ENCODE assay signal across 21 cellular contexts in the genomic region with DNA sequence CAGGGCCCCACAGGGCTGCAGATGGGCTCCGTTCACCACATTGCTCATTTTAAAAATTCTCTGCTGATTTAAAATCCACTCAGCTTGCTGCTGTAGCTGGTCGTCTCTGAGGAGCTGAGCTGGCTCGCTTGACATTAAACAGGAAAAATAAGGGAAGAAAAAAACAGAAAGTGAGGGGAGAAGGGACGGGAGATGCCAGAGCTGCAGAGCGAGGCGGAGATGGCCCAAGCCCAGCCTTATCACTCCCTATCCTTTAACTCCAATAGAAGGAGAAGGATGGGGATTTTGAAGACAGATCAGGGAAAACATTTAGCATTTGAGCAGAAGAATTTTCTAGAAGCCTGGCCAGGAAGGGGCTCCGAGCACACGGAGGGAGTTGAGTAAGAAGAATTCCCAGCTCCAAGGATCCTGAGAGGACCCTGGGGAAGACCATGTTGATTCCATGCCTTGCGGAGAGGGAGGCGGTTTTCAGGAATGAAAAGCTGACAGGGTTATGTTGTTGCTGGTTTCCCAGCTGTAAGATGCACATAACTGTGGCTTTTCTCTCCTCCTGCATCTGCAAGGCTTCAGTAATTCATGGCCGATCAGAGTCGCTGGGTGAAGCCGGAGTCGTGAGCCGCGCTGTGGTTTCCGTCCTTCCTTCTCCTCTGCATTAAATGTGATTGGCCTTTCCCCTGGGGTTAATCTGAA. TPM values are rescaled to one million over a fixed set of nuclear protein-coding genes. Genes with fewer than 3 reads are reported as not detected.
DNase-seq lines count a peak whose midpoint lies in the region; ATAC-seq lines count a peak whose summit lies in the region.
"Had no signal": no experiment of that assay in that cellular context is flagged by ENCODE, and none has a peak within 500 bp of the region (broad histone marks: within the 10 kb centered on the region; RNA-seq: fewer than 3 reads in every experiment).

No MANE protein-coding gene starts in this region.

- H3K4me1 Mint-ChIP-seq in activated naive CD8-positive, alpha-beta T cell treated with anti-CD3 and anti-CD28 coated beads for 36 hours, result no peaks in the 10 kb centered on the region
- H3K4me1 Mint-ChIP-seq: activated CD4-positive, alpha-beta T cell treated with anti-CD3 and anti-CD28 coated beads for 36 hours; activated CD8-positive, alpha-beta memory T cell treated with anti-CD3 and anti-CD28 coated beads, Interleukin-2, amount 10 ng/mL, durations not matched to agents 7 days and 5 days had no signal

- no peak overlapping the region for H3K4me3 Mint-ChIP-seq in activated naive CD8-positive, alpha-beta T cell treated with anti-CD3 and anti-CD28 coated beads for 36 hours
- H3K4me3 Mint-ChIP-seq: activated CD4-positive, alpha-beta T cell treated with anti-CD3 and anti-CD28 coated beads for 36 hours; activated CD8-positive, alpha-beta memory T cell treated with anti-CD3 and anti-CD28 coated beads, Interleukin-2, amount 10 ng/mL, durations not matched to agents 7 days and 5 days had no signal

- DNase-seq in AG20443 (ENCODE audit: low spot score), result peak; percentile 53
- no peak for DNase-seq in adipocyte (ENCODE audit: low read depth)
- DNase-seq in left kidney (ENCODE audit: low read depth, low spot score), result peak; percentile 41
- peak; percentile 78 for DNase-seq in skeletal muscle cell (ENCODE audit: low read depth)
- DNase-seq in iPS-NIHi11 (ENCODE audit: low spot score), result no peak
- DNase-seq in activated naive CD8-positive, alpha-beta T cell treated with anti-CD3 and anti-CD28 coated beads for 36 hours, result no peak
- DNase-seq: activated CD4-positive, alpha-beta T cell treated with anti-CD3 and anti-CD28 coated beads for 36 hours; activated CD8-positive, alpha-beta memory T cell treated with anti-CD3 and anti-CD28 coated beads, Interleukin-2, amount 10 ng/mL, durations not matched to agents 7 days and 5 days; caudate nucleus; DMS79 treated with DMSO at 0.1 percent for 48 hours; glutamatergic neuron; NCI-H1048; NCI-H2081; NCI-H446 treated with DMSO at 0.1 percent for 48 hours; small intestine; stimulated activated CD4-positive, alpha-beta T cell treated with anti-CD3 and anti-CD28 coated beads, Interleukin-4, amount 100 ng/mL, for 24 hours; stomach had no signal

- no peaks in the 10 kb centered on the region for H3K27me3 ChIP-seq in adipocyte (replicated peaks; ENCODE audit: control insufficient read depth, insufficient read depth, low read length)

- H3K4me1 ChIP-seq in adipocyte (ENCODE audit: control insufficient read depth, insufficient read depth, low read length), result peaks cover 75% of the 10 kb centered on the region
- H3K4me1 ChIP-seq: parathyroid adenoma had no signal

- no peaks in the 10 kb centered on the region for H3K9me3 ChIP-seq in adipocyte (ENCODE audit: control insufficient read depth, low read length)
- H3K9me3 ChIP-seq: stomach had no signal

- no peaks in the 10 kb centered on the region for H3K9me3 Mint-ChIP-seq in activated naive CD8-positive, alpha-beta T cell treated with anti-CD3 and anti-CD28 coated beads for 36 hours

- no peak overlapping the region for H3K27ac Mint-ChIP-seq in activated naive CD8-positive, alpha-beta T cell treated with anti-CD3 and anti-CD28 coated beads for 36 hours
- H3K27ac Mint-ChIP-seq: activated CD4-positive, alpha-beta T cell treated with anti-CD3 and anti-CD28 coated beads for 36 hours; activated CD8-positive, alpha-beta memory T cell treated with anti-CD3 and anti-CD28 coated beads, Interleukin-2, amount 10 ng/mL, durations not matched to agents 7 days and 5 days had no signal

- H3K4me3 ChIP-seq in adipocyte (ENCODE audit: low read length) (peak overlapping the region; percentile 58), skeletal muscle cell (ENCODE audit: low read depth, low read length) (no peak overlapping the region)

- peak overlapping the region; percentile 77 for H3K9ac ChIP-seq in adipocyte (ENCODE audit: low read length)
- H3K9ac ChIP-seq: parathyroid adenoma had no signal

- ATAC-seq in HG02840 (IDR thresholded peaks at IDR 0.05; ENCODE audit: low FRiP score, unreplicated experiment) (no peak), HG03442 (IDR thresholded peaks at IDR 0.05; ENCODE audit: unreplicated experiment) (no peak)
- ATAC-seq: activated CD4-positive, alpha-beta T cell treated with anti-CD3 and anti-CD28 coated beads for 36 hours; activated CD8-positive, alpha-beta memory T cell treated with anti-CD3 and anti-CD28 coated beads, Interleukin-2, amount 10 ng/mL, durations not matched to agents 7 days and 5 days had no signal

- H3K36me3 Mint-ChIP-seq in activated naive CD8-positive, alpha-beta T cell treated with anti-CD3 and anti-CD28 coated beads for 36 hours, result no peaks in the 10 kb centered on the region
- H3K36me3 Mint-ChIP-seq: activated CD8-positive, alpha-beta memory T cell treated with anti-CD3 and anti-CD28 coated beads, Interleukin-2, amount 10 ng/mL, durations not matched to agents 7 days and 5 days had no signal

- peaks cover 33% of the 10 kb centered on the region for H3K27me3 Mint-ChIP-seq in activated naive CD8-positive, alpha-beta T cell treated with anti-CD3 and anti-CD28 coated beads for 36 hours
- H3K27me3 Mint-ChIP-seq: activated CD8-positive, alpha-beta memory T cell treated with anti-CD3 and anti-CD28 coated beads, Interleukin-2, amount 10 ng/mL, durations not matched to agents 7 days and 5 days had no signal

- H3K36me3 ChIP-seq in adipocyte (ENCODE audit: control insufficient read depth, insufficient read depth, low read length, severe bottlenecking), result peaks cover 30% of the 10 kb centered on the region

RNA-seq across cellular contexts. Expression of a gene that starts 35.6 kb away (rescaled TPM):
- total RNA-seq in activated naive CD8-positive, alpha-beta T cell treated with anti-CD3 and anti-CD28 coated beads for 36 hours, result not detected
- total RNA-seq: activated CD4-positive, alpha-beta T cell treated with anti-CD3 and anti-CD28 coated beads for 36 hours; activated CD8-positive, alpha-beta memory T cell treated with anti-CD3 and anti-CD28 coated beads, Interleukin-2, amount 10 ng/mL, durations not matched to agents 7 days and 5 days; HT-29 had no signal

Comparison
In these comparisons a context has a peak if more than half of its experiments do, and no peak if none do; other contexts are left out.
1. DNase-seq: peak in AG20443 (single experiment), left kidney (single experiment) and skeletal muscle cell (single experiment); none in adipocyte (single experiment), iPS-NIHi11 (single experiment) and activated naive CD8-positive, alpha-beta T cell treated with anti-CD3 and anti-CD28 coated beads for 36 hours (single experiment).